1 cellular context compared by ENCODE assay signal in the genomic region with DNA sequence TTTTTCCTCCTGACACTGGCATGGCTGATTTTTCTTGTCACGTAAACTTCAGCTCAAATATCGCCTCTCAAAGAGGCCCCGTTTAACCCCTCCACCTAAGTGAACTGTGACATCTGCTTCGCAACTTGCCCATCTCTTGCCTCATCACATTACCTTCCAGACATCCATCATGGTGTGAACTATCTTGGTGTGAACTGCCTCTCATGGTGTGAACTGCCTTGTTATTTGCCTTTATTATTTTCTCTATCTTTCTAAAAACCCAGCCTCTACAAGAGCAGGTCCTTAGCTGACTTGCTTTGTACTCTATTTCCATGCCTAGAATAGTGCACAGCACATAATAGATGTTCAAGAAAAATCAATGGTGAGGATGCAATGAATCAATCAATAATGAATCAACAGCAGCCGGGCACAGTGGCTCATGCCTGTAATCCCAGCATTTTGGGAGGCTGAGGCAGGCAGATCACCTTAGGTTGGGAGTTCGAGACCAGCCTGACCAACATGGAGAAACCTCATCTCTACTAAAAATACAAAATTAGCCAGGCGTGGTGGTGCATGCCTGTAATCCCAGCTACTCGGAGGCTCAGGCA.
TF ChIP-seq lines count a peak whose summit lies in the region.

No MANE protein-coding gene starts in this region.

TF ChIP-seq in HEK293, 187 proteins besides CTCF, POLR2A, EP300 and RAD21:
- TF ChIP-seq ZNF664 (tag by site-specific recombination; IDR thresholded peaks at IDR 0.05), result 0 out of 2 replicates have a peak, but pooled peaks have one; percentile 8
- TF ChIP-seq, protein P1, sequence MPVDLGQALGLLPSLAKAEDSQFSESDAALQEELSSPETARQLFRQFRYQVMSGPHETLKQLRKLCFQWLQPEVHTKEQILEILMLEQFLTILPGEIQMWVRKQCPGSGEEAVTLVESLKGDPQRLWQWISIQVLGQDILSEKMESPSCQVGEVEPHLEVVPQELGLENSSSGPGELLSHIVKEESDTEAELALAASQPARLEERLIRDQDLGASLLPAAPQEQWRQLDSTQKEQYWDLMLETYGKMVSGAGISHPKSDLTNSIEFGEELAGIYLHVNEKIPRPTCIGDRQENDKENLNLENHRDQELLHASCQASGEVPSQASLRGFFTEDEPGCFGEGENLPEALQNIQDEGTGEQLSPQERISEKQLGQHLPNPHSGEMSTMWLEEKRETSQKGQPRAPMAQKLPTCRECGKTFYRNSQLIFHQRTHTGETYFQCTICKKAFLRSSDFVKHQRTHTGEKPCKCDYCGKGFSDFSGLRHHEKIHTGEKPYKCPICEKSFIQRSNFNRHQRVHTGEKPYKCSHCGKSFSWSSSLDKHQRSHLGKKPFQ (tag by site-specific recombination; IDR thresholded peaks at IDR 0.05), result peak; percentile 100
